Comparison of ENCODE assay signal across 18 cellular contexts in genomic region chr11:78651923-78652602, GRCh38.
DNase-seq lines count a peak whose midpoint lies in the region; ATAC-seq and TF ChIP-seq lines count a peak whose summit lies in the region.
"Had no signal": no experiment of that assay in that cellular context is flagged by ENCODE, and none has a peak within 500 bp of the region (broad histone marks: within the 10 kb centered on the region; RNA-seq: fewer than 3 reads in every experiment).

No MANE protein-coding gene starts in this region.

- peak; percentile 92 for ATAC-seq in activated CD4-positive, alpha-beta T cell treated with anti-CD3 and anti-CD28 coated beads for 36 hours
- ATAC-seq in activated CD8-positive, alpha-beta T cell treated with anti-CD3 and anti-CD28 coated beads for 36 hours = peak; percentile 92
- ATAC-seq: psoas muscle had no signal

- no peaks in the 10 kb centered on the region for H3K9me3 Mint-ChIP-seq in activated CD4-positive, alpha-beta T cell treated with anti-CD3 and anti-CD28 coated beads for 36 hours (ENCODE audit: low read depth)
- H3K9me3 Mint-ChIP-seq in activated CD8-positive, alpha-beta T cell treated with anti-CD3 and anti-CD28 coated beads for 36 hours = no peaks in the 10 kb centered on the region
- H3K9me3 Mint-ChIP-seq: immature natural killer cell, nephron progenitor cell had no signal

- peaks cover 40% of the 10 kb centered on the region for H3K4me1 Mint-ChIP-seq in activated CD4-positive, alpha-beta T cell treated with anti-CD3 and anti-CD28 coated beads for 36 hours
- H3K4me1 Mint-ChIP-seq in activated CD8-positive, alpha-beta T cell treated with anti-CD3 and anti-CD28 coated beads for 36 hours (ENCODE audit: low read depth) = peaks cover 36% of the 10 kb centered on the region
- H3K4me1 Mint-ChIP-seq: immature natural killer cell had no signal

- no peaks in the 10 kb centered on the region for H3K36me3 Mint-ChIP-seq in activated CD4-positive, alpha-beta T cell treated with anti-CD3 and anti-CD28 coated beads for 36 hours (ENCODE audit: low read depth)
- H3K36me3 Mint-ChIP-seq in activated CD8-positive, alpha-beta T cell treated with anti-CD3 and anti-CD28 coated beads for 36 hours (ENCODE audit: low read depth) = no peaks in the 10 kb centered on the region
- H3K36me3 Mint-ChIP-seq: immature natural killer cell had no signal

- CTCF ChIA-PET in activated CD4-positive, alpha-beta T cell treated with anti-CD3 and anti-CD28 coated beads for 36 hours (lab: Charles Lee) = interaction anchor here (0.7 to 1.1 kb wide), 2 partner anchors 10 to 64 kb away, joined by 3 read pairs; no protein-coding TSS in a partner anchor
- CTCF ChIA-PET in activated CD8-positive, alpha-beta T cell treated with anti-CD3 and anti-CD28 coated beads for 36 hours (lab: Charles Lee) = interaction anchor here (0.5 to 2.2 kb wide), 2 partner anchors 64 to 79 kb away, joined by 3 to 7 read pairs; no protein-coding TSS in a partner anchor

- DNase-seq in activated CD4-positive, alpha-beta T cell treated with anti-CD3 and anti-CD28 coated beads for 36 hours = peak; percentile 80
- DNase-seq in activated CD4-positive, alpha-beta T cell treated with anti-CD3 and anti-CD28 coated beads, Interleukin-2, amount 50 U/mL, for 4 hours = no peak
- DNase-seq in activated CD8-positive, alpha-beta T cell treated with anti-CD3 and anti-CD28 coated beads for 36 hours = peak; percentile 78
- DNase-seq in islet precursor cell (peak; percentile 28), SW 1271 (lab: John Stamatoyannopoulos, UW) (no peak), mesenteric fat pad (ENCODE audit: low spot score) (no peak), NCI-H2029 treated with DMSO at 0.1 percent for 48 hours (lab: John Stamatoyannopoulos, UW) (no peak)
- peak; percentile 19 for DNase-seq in stimulated activated CD8-positive, alpha-beta memory T cell treated with anti-CD3 and anti-CD28 coated beads, Interleukin-12 subunit alpha, Interleukin-12 subunit beta, amount 100 ng/mL, for 24 hours (ENCODE audit: extremely low read depth)
- DNase-seq: activated CD4-positive, CD25-positive, alpha-beta regulatory T cell treated with anti-CD3 and anti-CD28 coated beads, Interleukin-2, amount 50 U/mL, for 72 hours; DMS79 treated with DMSO at 0.1 percent for 48 hours; H7; head of caudate nucleus; immature natural killer cell; mesendoderm; NCI-H187; psoas muscle; SHP77 treated with DMSO at 0.1 percent for 48 hours had no signal

- H3K4me3 Mint-ChIP-seq in activated CD4-positive, alpha-beta T cell treated with anti-CD3 and anti-CD28 coated beads for 36 hours = no peak overlapping the region
- H3K4me3 Mint-ChIP-seq in activated CD8-positive, alpha-beta T cell treated with anti-CD3 and anti-CD28 coated beads for 36 hours = no peak overlapping the region
- H3K4me3 Mint-ChIP-seq: immature natural killer cell, nephron progenitor cell had no signal

- POLR2A ChIA-PET in activated CD4-positive, alpha-beta T cell treated with anti-CD3 and anti-CD28 coated beads for 36 hours (lab: Charles Lee) = interaction anchor here (0.6 kb wide), 1 partner anchor 217 kb away, joined by 3 read pairs; no protein-coding TSS in a partner anchor
- POLR2A ChIA-PET in activated CD8-positive, alpha-beta T cell treated with anti-CD3 and anti-CD28 coated beads for 36 hours (lab: Charles Lee) = no interaction called here

- intact Hi-C loops in activated CD4-positive, alpha-beta T cell treated with anti-CD3 and anti-CD28 coated beads for 36 hours (cut with DNase I, micrococcal nuclease) = loop anchor here (1.0 kb wide), 2 partner anchors 9 to 16 kb away; no protein-coding TSS in a partner anchor
- intact Hi-C loops in activated CD8-positive, alpha-beta T cell treated with anti-CD3 and anti-CD28 coated beads for 36 hours (cut with micrococcal nuclease) = no loop called here

- H3K27me3 Mint-ChIP-seq in activated CD4-positive, alpha-beta T cell treated with anti-CD3 and anti-CD28 coated beads for 36 hours = peaks cover 3% of the 10 kb centered on the region
- peaks cover 2% of the 10 kb centered on the region for H3K27me3 Mint-ChIP-seq in activated CD8-positive, alpha-beta T cell treated with anti-CD3 and anti-CD28 coated beads for 36 hours

- no peak for TF ChIP-seq CTCF in activated CD8-positive, alpha-beta T cell treated with anti-CD3 and anti-CD28 coated beads for 36 hours (IDR thresholded peaks at IDR 0.05)

- H3K27ac Mint-ChIP-seq in activated CD4-positive, alpha-beta T cell treated with anti-CD3 and anti-CD28 coated beads for 36 hours = peak overlapping the region; percentile 70
- H3K27ac Mint-ChIP-seq in activated CD8-positive, alpha-beta T cell treated with anti-CD3 and anti-CD28 coated beads for 36 hours = peak overlapping the region; percentile 66
- H3K27ac Mint-ChIP-seq: immature natural killer cell had no signal

Comparison
In these comparisons a context has a peak if more than half of its experiments do, and no peak if none do; other contexts are left out.
1. DNase-seq: peak in activated CD4-positive, alpha-beta T cell treated with anti-CD3 and anti-CD28 coated beads for 36 hours (single experiment), activated CD8-positive, alpha-beta T cell treated with anti-CD3 and anti-CD28 coated beads for 36 hours (single experiment), islet precursor cell (single experiment) and stimulated activated CD8-positive, alpha-beta memory T cell treated with anti-CD3 and anti-CD28 coated beads, Interleukin-12 subunit alpha, Interleukin-12 subunit beta, amount 100 ng/mL, for 24 hours (single experiment); none in activated CD4-positive, alpha-beta T cell treated with anti-CD3 and anti-CD28 coated beads, Interleukin-2, amount 50 U/mL, for 4 hours (0 of 2), SW 1271 (0 of 2), mesenteric fat pad (single experiment) and NCI-H2029 treated with DMSO at 0.1 percent for 48 hours (single experiment).